ENCODE assay signal across 20 cellular contexts in genomic region chr16:23183486-23183862, GRCh38. TPM values are rescaled to one million over a fixed set of nuclear protein-coding genes. Genes with fewer than 3 reads are reported as not detected.
DNase-seq lines count a peak whose midpoint lies in the region; ATAC-seq, FAIRE-seq and TF ChIP-seq lines count a peak whose summit lies in the region.
"Had no signal": no experiment of that assay in that cellular context is flagged by ENCODE, and none has a peak within 500 bp of the region (broad histone marks: within the 10 kb centered on the region; RNA-seq: fewer than 3 reads in every experiment).

No MANE protein-coding gene starts in this region.

- H2BK12ac ChIP-seq in H1 (ENCODE audit: low read depth, low read length) (no peak overlapping the region), mesenchymal stem cell (ENCODE audit: low read length in 2 of 2) (no peak overlapping the region)

- no peaks in the 10 kb centered on the region for H3K36me3 ChIP-seq in left ventricle myocardium inferior
- no peaks in the 10 kb centered on the region for H3K36me3 ChIP-seq in H1 (ENCODE audit: control insufficient read depth in 2 of 4, insufficient read depth in 4 of 4, low read length in 3 of 4)
- no peaks in the 10 kb centered on the region for H3K36me3 ChIP-seq in vagina
- H3K36me3 ChIP-seq in mesenchymal stem cell (ENCODE audit: control insufficient read depth in 1 of 2, insufficient read depth in 2 of 2, low read depth in 1 of 2, low read length in 2 of 2), result no peaks in the 10 kb centered on the region
- H3K36me3 ChIP-seq: tibial nerve had no signal

- H2AFZ ChIP-seq in H1 (ENCODE audit: low read length), result no peak overlapping the region
- no peak overlapping the region for H2AFZ ChIP-seq in mesenchymal stem cell (ENCODE audit: low read depth, low read length)

- H2BK15ac ChIP-seq in H1 (ENCODE audit: low read length) (no peak overlapping the region), mesenchymal stem cell (ENCODE audit: low read depth, poor library complexity, severe bottlenecking) (no peak overlapping the region)

- H2BK20ac ChIP-seq in H1 (ENCODE audit: low read length), result no peak overlapping the region

- peaks cover 19% of the 10 kb centered on the region for H3K27me3 Mint-ChIP-seq in memory B cell

- ATAC-seq in left ventricle myocardium superior, result no peak
- no peak for ATAC-seq in memory B cell (ENCODE audit: low read depth)

- H3K23ac ChIP-seq in H1 (ENCODE audit: insufficient read length), result no peak overlapping the region
- H3K23ac ChIP-seq in mesenchymal stem cell (ENCODE audit: low read length in 2 of 2), result no peak overlapping the region

- H3K4me3 ChIP-seq in left ventricle myocardium inferior (peak overlapping the region; percentile 67), H1 (ENCODE audit: extremely low read depth in 1 of 4, insufficient read depth in 2 of 4, low read depth in 3 of 4, low read length in 4 of 4) (peak overlapping the region; percentile 35 to 68 (median 55)), vagina (peak overlapping the region; percentile 51 to 58), mesenchymal stem cell (ENCODE audit: insufficient read depth in 1 of 2, low read depth in 1 of 2, low read length in 2 of 2) (no peak overlapping the region)

- H3K9ac ChIP-seq in H1 (replicated peaks in 1 of 4; ENCODE audit: extremely low read depth in 1 of 4, low read depth in 3 of 4, low read length in 3 of 4), result no peak overlapping the region
- H3K9ac ChIP-seq in mesenchymal stem cell (ENCODE audit: low read length), result no peak overlapping the region
- H3K9ac ChIP-seq: SK-N-SH had no signal

- H3K4me1 Mint-ChIP-seq in memory B cell, result peaks cover 10% of the 10 kb centered on the region

- CTCF ChIA-PET in H1 (lab: Charles Lee; ENCODE audit: partially characterized antibody) (interaction anchor here (0.5 to 14.8 kb wide), 19 partner anchors 8 to 316 kb away, joined by 3 to 178 read pairs (median 3); partner anchors contain the start of gene SCNN1B), RWPE1 (lab: Yijun Ruan, JAX) (interaction anchor here (0.8 to 2.1 kb wide), 6 partner anchors 12 to 253 kb away, joined by 3 to 7 read pairs (median 4); no protein-coding TSS in a partner anchor)

- no peak overlapping the region for H3K56ac ChIP-seq in H1 (replicated peaks; ENCODE audit: insufficient read length, low read depth, low read length)

- 29% methylated on average over 5 of the region's 5 CpGs; no CpG with 5 or more reads in 1 of the 2 experiments for WGBS in H1 (ENCODE audit: extremely low coverage in 1 of 2, insufficient coverage in 1 of 2, insufficient read length in 1 of 2, insufficient replicate concordance in 2 of 2, low coverage in 1 of 2, low lambda C conversion rate in 2 of 2, missing lambda C conversion rate in 1 of 2), 2 experiments
- whole genome bisulfite sequencing in mesenchymal stem cell, result 24% methylated on average over 3 of the region's 5 CpGs

- TF ChIP-seq CTCF in left ventricle myocardium inferior (IDR thresholded peaks at IDR 0.05; ENCODE audit: borderline replicate concordance) (no peak), H1 (IDR thresholded peaks at IDR 0.05; ENCODE audit: control extremely low read depth in 1 of 3, insufficient read depth in 1 of 3, low read depth in 1 of 3, low read length in 3 of 3) (no peak), vagina (IDR thresholded peaks at IDR 0.05) (no peak), RWPE1 (conservative IDR thresholded peaks at IDR 0.05; ENCODE audit: low read depth) (no peak)

- no peaks in the 10 kb centered on the region for H4K20me1 ChIP-seq in H1 (replicated peaks in 1 of 2; ENCODE audit: control insufficient read depth in 1 of 2, insufficient read depth in 2 of 2, low read length in 2 of 2)

- TF ChIP-seq EP300 in H1 (IDR thresholded peaks at IDR 0.05; ENCODE audit: borderline replicate concordance in 1 of 2, low read depth in 2 of 2, low read length in 2 of 2), result no peak

- no peak overlapping the region for H2BK120ac ChIP-seq in H1 (replicated peaks; ENCODE audit: low read depth, low read length)
- H2BK120ac ChIP-seq in mesenchymal stem cell (ENCODE audit: low read depth, low read length), result no peak overlapping the region

- no peak for TF ChIP-seq RAD21 in H1 (IDR thresholded peaks at IDR 0.05 in 1 of 2, conservative IDR thresholded peaks at IDR 0.05 in 1 of 2; ENCODE audit: low read depth in 2 of 2, low read length in 2 of 2)

- H3K18ac ChIP-seq in H1 (ENCODE audit: extremely low read depth, low read length) (peak overlapping the region; percentile 60; the same call in 1 of the 2 replicates), mesenchymal stem cell (ENCODE audit: low read depth in 1 of 2, low read length in 2 of 2) (no peak overlapping the region)

- intact Hi-C loops in left ventricle myocardium inferior (cut with micrococcal nuclease) (no loop called here), left ventricle myocardium superior (cut with micrococcal nuclease) (loop anchor here (5.0 to 10.0 kb wide), 2 partner anchors 61 to 249 kb away; no protein-coding TSS in a partner anchor), vagina (cut with DNase I) (loop anchor here (5.0 kb wide), 1 partner anchor 254 kb away; no protein-coding TSS in a partner anchor)

- no peaks in the 10 kb centered on the region for H3K79me1 ChIP-seq in H1 (ENCODE audit: low read depth, low read length)
- H3K79me1 ChIP-seq in mesenchymal stem cell (replicated peaks; ENCODE audit: low read length, poor library complexity, severe bottlenecking), result no peaks in the 10 kb centered on the region

- H3K27ac Mint-ChIP-seq in memory B cell, result no peak overlapping the region
- H3K27ac Mint-ChIP-seq: HFFc6 had no signal

- H4K91ac ChIP-seq in H1 (replicated peaks; ENCODE audit: insufficient read length, low read length) (no peak overlapping the region), mesenchymal stem cell (ENCODE audit: low read length) (no peak overlapping the region)

- POLR2A ChIA-PET in H1 (lab: Charles Lee; ENCODE audit: partially characterized antibody), result no interaction called here
- POLR2A ChIA-PET in RWPE1 (lab: Yijun Ruan, JAX; ENCODE audit: low non-redundant PET), result no interaction called here

- H3K27me3 ChIP-seq in left ventricle myocardium inferior (ENCODE audit: low read depth) (peaks cover 78% of the 10 kb centered on the region), H1 (replicated peaks in 1 of 4; ENCODE audit: control insufficient read depth in 3 of 4, extremely low read depth in 1 of 4, insufficient read depth in 3 of 4, low read length in 3 of 4) (peaks cover 7 to 23% (median 16%) of the 10 kb centered on the region in 4 experiments), vagina (peaks cover 8% of the 10 kb centered on the region), mesenchymal stem cell (ENCODE audit: control insufficient read depth in 1 of 2, insufficient read depth in 1 of 2, low read length in 2 of 2) (peaks cover 49 to 79% of the 10 kb centered on the region in 2 experiments)

- H3K4me2 ChIP-seq in H1 (ENCODE audit: insufficient read depth in 1 of 2, low read depth in 2 of 2, low read length in 2 of 2) (peak overlapping the region; percentile 77 to 92), mesenchymal stem cell (ENCODE audit: low read length, poor library complexity, severe bottlenecking) (no peak overlapping the region)

- H3K23me2 ChIP-seq in H1 (ENCODE audit: low read depth, low read length), result peaks cover 8% of the 10 kb centered on the region; the same call in 1 of the 2 replicates

- no peaks in the 10 kb centered on the region for H3K36me3 Mint-ChIP-seq in memory B cell

- no peak for FAIRE-seq in H1 (lab: Jason Lieb, UNC)
- FAIRE-seq: astrocyte had no signal

- H2BK5ac ChIP-seq in H1 (ENCODE audit: low read depth, low read length) (no peak overlapping the region), mesenchymal stem cell (ENCODE audit: low read depth, low read length, poor library complexity, severe bottlenecking) (no peak overlapping the region)

- H2AK5ac ChIP-seq in H1 (ENCODE audit: low read depth, low read length), result no peak overlapping the region
- no peak overlapping the region for H2AK5ac ChIP-seq in mesenchymal stem cell (ENCODE audit: low read length, severe bottlenecking)

- H3K4me1 ChIP-seq in left ventricle myocardium inferior (peaks cover 29% of the 10 kb centered on the region), H1 (replicated peaks in 1 of 4; ENCODE audit: control insufficient read depth in 3 of 4, insufficient read depth in 4 of 4, low read length in 3 of 4) (peaks cover 0 to 8% (median 4%) of the 10 kb centered on the region in 4 experiments; a peak in 4 of 7 replicates), vagina (peaks cover 24% of the 10 kb centered on the region), mesenchymal stem cell (ENCODE audit: control insufficient read depth, insufficient read depth, low read depth, low read length) (peaks cover 13% of the 10 kb centered on the region)

- H3K27ac ChIP-seq in left ventricle myocardium inferior (replicated peaks) (no peak overlapping the region), H1 (ENCODE audit: low read depth, low read length) (no peak overlapping the region), vagina (peak overlapping the region; percentile 45), mesenchymal stem cell (ENCODE audit: low read length, poor library complexity, severe bottlenecking) (no peak overlapping the region), RWPE1 (no peak overlapping the region)
- H3K27ac ChIP-seq: tibial nerve had no signal

- no peaks in the 10 kb centered on the region for H3K9me3 Mint-ChIP-seq in memory B cell
- H3K9me3 Mint-ChIP-seq: HFFc6 had no signal

- H3K14ac ChIP-seq in H1 (ENCODE audit: insufficient read length), result no peak overlapping the region
- no peak overlapping the region for H3K14ac ChIP-seq in mesenchymal stem cell (ENCODE audit: low read length in 2 of 2)

- H3K4ac ChIP-seq in H1 (replicated peaks; ENCODE audit: insufficient read length, low read depth, low read length) (no peak overlapping the region), mesenchymal stem cell (ENCODE audit: low read depth in 1 of 2, low read length in 2 of 2) (no peak overlapping the region)

- H3K4me3 Mint-ChIP-seq in memory B cell, result peak overlapping the region; percentile 59
- H3K4me3 Mint-ChIP-seq: HFFc6 had no signal

- H3K79me2 ChIP-seq in H1 (ENCODE audit: control insufficient read depth in 1 of 2, insufficient read depth in 2 of 2, low read length in 2 of 2), result no peaks in the 10 kb centered on the region

- H4K8ac ChIP-seq in H1 (ENCODE audit: extremely low read depth, insufficient read depth, low read length) (no peak overlapping the region), mesenchymal stem cell (ENCODE audit: low read length) (no peak overlapping the region)

- DNase-seq in left ventricle myocardium inferior (no peak), left ventricle myocardium superior (no peak), H1 (ENCODE audit: low read depth in 1 of 2, low spot score in 2 of 2) (no peak), memory B cell (ENCODE audit: low spot score in 2 of 2) (no peak), vagina (ENCODE audit: extremely low spot score in 2 of 2) (no peak), mesenchymal stem cell (no peak), RWPE1 (ENCODE audit: low spot score) (no peak), AG20443 (ENCODE audit: low spot score) (no peak)
- DNase-seq: 8988T; activated effector memory CD4-positive, alpha-beta T cell treated with Interleukin-2 at 50 U/mL for 16 hours; GDM1; HFFc6; MV-4-11; NCI-H2171 had no signal

- H4K5ac ChIP-seq in H1 (ENCODE audit: insufficient read length, low read depth, low read length), result no peak overlapping the region

- TF ChIP-seq POLR2A in H1 (IDR thresholded peaks at IDR 0.05; ENCODE audit: control extremely low read depth in 1 of 2, low read depth in 2 of 2, low read length in 2 of 2) (no peak), vagina (IDR thresholded peaks at IDR 0.05) (no peak)

- H3K9me3 ChIP-seq in left ventricle myocardium inferior (replicated peaks) (no peaks in the 10 kb centered on the region), H1 (ENCODE audit: insufficient read depth in 2 of 2, low read depth in 1 of 2, low read length in 1 of 2) (no peaks in the 10 kb centered on the region), vagina (no peaks in the 10 kb centered on the region), mesenchymal stem cell (ENCODE audit: control insufficient read depth, low read length) (no peaks in the 10 kb centered on the region)
- H3K9me3 ChIP-seq: mucosa of descending colon, SK-N-SH, tibial nerve had no signal

RNA-seq across cellular contexts. Expression of gene SCNN1G, which starts 0.9 kb away (rescaled TPM):
- not detected for total RNA-seq in left ventricle myocardium inferior
- total RNA-seq in left ventricle myocardium superior, result 0.12 TPM
- total RNA-seq in H1 (2021; fragmentation: NEBNext Ultra II Directional; extraction: Animal tissue kit (Norgen Biotek cat#: 25700)), result 0.99 and 1.1 TPM in 2 replicates
- 0.73 and 1.9 TPM in 2 replicates for polyA plus RNA-seq in H1 (2011; rRNA removed)
- polyA plus RNA-seq in H1 (2011; cell fraction: cytosol; rRNA removed), result 1.0 TPM
- polyA plus RNA-seq in H1 (2011; cell fraction: nucleus; rRNA removed), result 1.3 TPM
- 1.1 to 1.7 TPM (median 1.4 TPM) in 4 replicates for polyA plus RNA-seq in H1 (2012, experiment 1 of 2)
- polyA plus RNA-seq in H1 (2012, experiment 2 of 2), result 0.73 TPM
- 0.41 TPM for polyA plus RNA-seq in H1 (2013, experiment 1 of 2)
- polyA plus RNA-seq in H1 (2013, experiment 2 of 2), result 0.33 TPM
- polyA minus RNA-seq in H1 (2011; rRNA and poly(A)+ RNA removed), result 1.7 and 2.0 TPM in 2 replicates
- polyA minus RNA-seq in H1 (2011; cell fraction: cytosol; rRNA and poly(A)+ RNA removed), result 1.2 TPM
- 1.1 TPM for polyA minus RNA-seq in H1 (2011; cell fraction: nucleus; rRNA and poly(A)+ RNA removed)
- total RNA-seq in vagina, result 26.5 TPM
- polyA plus RNA-seq in mesenchymal stem cell (2013, experiment 1 of 2), result not detected
- polyA plus RNA-seq in mesenchymal stem cell (2013, experiment 2 of 2), result not detected
- total RNA-seq: activated CD8-positive, alpha-beta memory T cell treated with anti-CD3 and anti-CD28 coated beads for 36 hours; astrocyte; HFFc6; pulmonary artery endothelial cell had no signal
- polyA plus RNA-seq: SK-N-SH had no signal

RNA-seq across cellular contexts. Expression of gene USP31, which starts 34.2 kb away (rescaled TPM):
- total RNA-seq in left ventricle myocardium inferior (28.2 TPM), left ventricle myocardium superior (25.0 TPM), vagina (32.2 TPM)
- total RNA-seq in H1 (2021; fragmentation: NEBNext Ultra II Directional; extraction: Animal tissue kit (Norgen Biotek cat#: 25700)), result 17.0 and 19.0 TPM in 2 replicates
- polyA plus RNA-seq in H1 (2011; rRNA removed), result 6.2 and 6.7 TPM in 2 replicates
- polyA plus RNA-seq in H1 (2011; cell fraction: cytosol; rRNA removed), result 6.3 TPM
- polyA plus RNA-seq in H1 (2011; cell fraction: nucleus; rRNA removed), result 16.1 TPM
- polyA plus RNA-seq in H1 (2012, experiment 1 of 2), result 4.6 to 6.1 TPM (median 5.8 TPM) in 4 replicates
- polyA plus RNA-seq in H1 (2012, experiment 2 of 2), result 1.4 TPM
- polyA plus RNA-seq in H1 (2013, experiment 1 of 2), result 7.4 TPM
- 7.4 TPM for polyA plus RNA-seq in H1 (2013, experiment 2 of 2)
- 33.4 and 34.7 TPM in 2 replicates for polyA minus RNA-seq in H1 (2011; rRNA and poly(A)+ RNA removed)
- 15.4 TPM for polyA minus RNA-seq in H1 (2011; cell fraction: cytosol; rRNA and poly(A)+ RNA removed)
- polyA minus RNA-seq in H1 (2011; cell fraction: nucleus; rRNA and poly(A)+ RNA removed), result 40.4 TPM
- polyA plus RNA-seq in mesenchymal stem cell (2013, experiment 1 of 2), result 5.5 TPM
- 5.0 TPM for polyA plus RNA-seq in mesenchymal stem cell (2013, experiment 2 of 2)

Comparison
In these comparisons a context has a peak if more than half of its experiments do, and no peak if none do; other contexts are left out.
1. H3K4me3 ChIP-seq: peak in left ventricle myocardium inferior (single experiment), H1 (4 of 4) and vagina (2 of 2); none in mesenchymal stem cell (0 of 2).
2. RNA of gene SCNN1G, which starts 0.9 kb away (total RNA-seq): 26.5 TPM in vagina (single experiment); 0.99 to 1.1 TPM in H1, 0.12 TPM in left ventricle myocardium superior (single experiment) and not detected in left ventricle myocardium inferior (single experiment); every median in the first group is over 10 times any median in the second.